In genomic region chr1:22276396-22276748, GRCh38 we compare ENCODE assay signal across 4 cellular contexts.
"Had no signal": no experiment of that assay in that cellular context is flagged by ENCODE, and none has a peak within 500 bp of the region (broad histone marks: within the 10 kb centered on the region; RNA-seq: fewer than 3 reads in every experiment).

No MANE protein-coding gene starts in this region.

- H3K4me3 ChIP-seq: GM23248, HAP-1, K562 had no signal

- H3K36me3 ChIP-seq: HAP-1 had no signal

- DNase-seq: GOT3 had no signal

- H3K27ac ChIP-seq: GM23248 had no signal

- H3K4me1 ChIP-seq: HAP-1 had no signal
